24 cellular contexts compared by ENCODE assay signal in genomic region chr18:2927745-2928144, GRCh38.
"Had no signal": no experiment of that assay in that cellular context is flagged by ENCODE, and none has a peak within 500 bp of the region (broad histone marks: within the 10 kb centered on the region; RNA-seq: fewer than 3 reads in every experiment).

No MANE protein-coding gene starts in this region.

- H3K27me3 ChIP-seq: adrenal gland, ascending aorta, gastroesophageal sphincter, sigmoid colon, stomach, suprapubic skin, transverse colon, uterus had no signal

- H3K27ac ChIP-seq: adrenal gland, ascending aorta, coronary artery, epithelial cell of prostate, gastroesophageal sphincter, left ventricle myocardium inferior, sigmoid colon, stomach, suprapubic skin, transverse colon, uterus had no signal

- ATAC-seq: gastroesophageal sphincter; stimulated activated memory B cell treated with anti-CD40 and anti-IgM and Interleukin-4, amounts not matched to agents 10 μg/mL and 1 μg/mL and 100 μg/mL, for 72 hours had no signal

- H3K27me3 Mint-ChIP-seq: activated naive CD4-positive, alpha-beta T cell treated with anti-CD3 and anti-CD28 coated beads, Interleukin-2, amount 50 U/mL, for 24 hours; stimulated activated memory B cell treated with anti-CD40 and anti-IgM and Interleukin-4, amounts not matched to agents 10 μg/mL and 1 μg/mL and 100 μg/mL, for 72 hours had no signal

- H3K9me3 ChIP-seq: adrenal gland, ascending aorta, gastroesophageal sphincter, left ventricle myocardium inferior, sigmoid colon, stomach, suprapubic skin, transverse colon, uterus had no signal

- H3K4me3 Mint-ChIP-seq: activated naive CD4-positive, alpha-beta T cell treated with anti-CD3 and anti-CD28 coated beads, Interleukin-2, amount 50 U/mL, for 24 hours; nephron; stimulated activated memory B cell treated with anti-CD40 and anti-IgM and Interleukin-4, amounts not matched to agents 10 μg/mL and 1 μg/mL and 100 μg/mL, for 72 hours had no signal

- H3K4me3 ChIP-seq: adrenal gland, ascending aorta, coronary artery, gastroesophageal sphincter, left ventricle myocardium inferior, sigmoid colon, smooth muscle cell, stomach, suprapubic skin, transverse colon, uterus had no signal

- H3K9me3 Mint-ChIP-seq: activated naive CD4-positive, alpha-beta T cell treated with anti-CD3 and anti-CD28 coated beads, Interleukin-2, amount 50 U/mL, for 24 hours; nephron; stimulated activated memory B cell treated with anti-CD40 and anti-IgM and Interleukin-4, amounts not matched to agents 10 μg/mL and 1 μg/mL and 100 μg/mL, for 72 hours had no signal

- H3K36me3 ChIP-seq: uterus had no signal

- DNase-seq: activated effector memory CD4-positive, alpha-beta T cell treated with anti-CD3 and anti-CD28 coated beads, Interleukin-2, amount 50 U/mL, for 16 hours; activated T-cell treated with anti-CD3 and anti-CD28 coated beads, Interleukin-2, amount 50 U/mL, for 1 hour; adrenal gland; hypothalamus; left ventricle myocardium inferior; mammary epithelial cell; midbrain; posterior cingulate gyrus; sigmoid colon; stimulated activated CD4-positive, alpha-beta T cell treated with anti-CD3 and anti-CD28 coated beads, Interleukin-15, amount 100 ng/mL, for 24 hours; stomach; T-helper 1 cell; T-helper 9 cell; transverse colon; uterus had no signal

- H3K27ac Mint-ChIP-seq: activated naive CD4-positive, alpha-beta T cell treated with anti-CD3 and anti-CD28 coated beads, Interleukin-2, amount 50 U/mL, for 24 hours; nephron; stimulated activated memory B cell treated with anti-CD40 and anti-IgM and Interleukin-4, amounts not matched to agents 10 μg/mL and 1 μg/mL and 100 μg/mL, for 72 hours had no signal

- H3K4me1 ChIP-seq: adrenal gland, suprapubic skin, transverse colon, uterus had no signal
